In the genomic region with DNA sequence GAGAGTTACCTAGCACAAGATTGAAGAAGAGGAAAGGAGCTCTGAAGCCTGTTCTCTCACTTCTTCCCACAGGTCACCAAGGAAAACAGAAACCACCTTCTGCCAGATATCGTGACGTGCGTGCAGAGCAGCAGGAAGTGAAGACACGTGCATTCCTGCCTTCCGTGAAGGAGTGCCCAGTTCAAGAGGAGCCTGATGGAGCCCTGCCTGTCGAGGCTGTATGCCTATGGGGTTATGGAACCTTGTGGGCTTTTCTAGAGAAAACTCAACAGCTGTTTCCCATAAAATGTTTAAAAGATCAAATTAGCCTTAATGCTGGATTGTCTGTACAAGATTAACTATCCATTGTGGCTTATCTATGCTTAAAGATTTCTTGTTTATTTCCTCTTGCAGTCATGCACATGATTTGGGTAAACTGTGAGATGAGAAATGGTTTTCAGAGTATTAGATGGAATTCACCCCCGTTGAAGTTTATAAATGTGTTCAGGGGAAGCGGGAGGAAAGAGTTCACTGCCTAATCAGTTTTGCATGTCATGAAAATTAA, we compare ENCODE assay signal across 12 cellular contexts. TPM values are rescaled to one million over a fixed set of nuclear protein-coding genes. Genes with fewer than 3 reads are reported as not detected.
A peak's percentile ranks its signal among the peaks of the same experiment; 100 is the strongest.
DNase-seq lines count a peak whose midpoint lies in the region; ATAC-seq and TF ChIP-seq lines count a peak whose summit lies in the region.
"Had no signal": no experiment of that assay in that cellular context is flagged by ENCODE, and none has a peak within 500 bp of the region (broad histone marks: within the 10 kb centered on the region; RNA-seq: fewer than 3 reads in every experiment).

No MANE protein-coding gene starts in this region.

- no peak for TF ChIP-seq CTCF in choroid plexus epithelial cell (conservative IDR thresholded peaks at IDR 0.05; ENCODE audit: low read depth, low read length)

- CTCF ChIA-PET in activated naive CD4-positive, alpha-beta T cell treated with anti-CD3 and anti-CD28 coated beads for 36 hours (lab: Charles Lee) = no interaction called here

- peaks cover 18% of the 10 kb centered on the region for H3K4me1 Mint-ChIP-seq in activated naive CD4-positive, alpha-beta T cell treated with anti-CD3 and anti-CD28 coated beads for 36 hours (ENCODE audit: low read depth)
- peaks cover 8 to 13% of the 10 kb centered on the region in 2 donors for H3K4me1 Mint-ChIP-seq in stimulated activated naive B cell treated with anti-CD40 and anti-IgM and Interleukin-4, amounts not matched to agents 10 μg/mL and 1 μg/mL and 100 μg/mL, for 72 hours

- no peak overlapping the region for H3K4me3 ChIP-seq in choroid plexus epithelial cell (ENCODE audit: low read depth, low read length)
- H3K4me3 ChIP-seq: GM23248, skin epidermis had no signal

- intact Hi-C loops in activated naive CD4-positive, alpha-beta T cell treated with anti-CD3 and anti-CD28 coated beads for 36 hours (cut with micrococcal nuclease) = loop anchor here (1.0 kb wide), 1 partner anchor 28 kb away; a partner anchor contains a TSS

- H3K4me3 Mint-ChIP-seq in activated naive CD4-positive, alpha-beta T cell treated with anti-CD3 and anti-CD28 coated beads for 36 hours = no peak overlapping the region
- peak overlapping the region in 1 of 2 donors; percentile 11 for H3K4me3 Mint-ChIP-seq in stimulated activated naive B cell treated with anti-CD40 and anti-IgM and Interleukin-4, amounts not matched to agents 10 μg/mL and 1 μg/mL and 100 μg/mL, for 72 hours

- in situ Hi-C loops in KBM-7 (cut with MboI; ENCODE audit: low pct_unique_long_range_greater_than_20kb, low sequenced_read_pairs) = no loop called here

- ATAC-seq in stimulated activated naive B cell treated with anti-CD40 and anti-IgM and Interleukin-4, amounts not matched to agents 10 μg/mL and 1 μg/mL and 100 μg/mL, for 72 hours (replicated peaks) = peak; percentile 74 to 80
- no peak for ATAC-seq in GM18498 (IDR thresholded peaks at IDR 0.05; ENCODE audit: unreplicated experiment)

- peak; percentile 56 for DNase-seq in activated naive CD4-positive, alpha-beta T cell treated with anti-CD3 and anti-CD28 coated beads for 36 hours
- no peak for DNase-seq in activated naive CD4-positive, alpha-beta T cell treated with anti-CD3 and anti-CD28 coated beads, Interleukin-2, amount 50 U/mL, for 16 hours
- DNase-seq in KBM-7 = peak; percentile 55
- DNase-seq in choroid plexus epithelial cell (ENCODE audit: low read depth) = peak; percentile 64
- DNase-seq in stimulated activated naive B cell treated with anti-CD40 and anti-IgM and Interleukin-4, amounts not matched to agents 10 μg/mL and 1 μg/mL and 100 μg/mL, for 72 hours = peak; percentile 6
- no peak for DNase-seq in DMS 273 treated with DMSO at 0.1 percent for 48 hours (lab: John Stamatoyannopoulos, UW)
- no peak for DNase-seq in superior temporal gyrus (ENCODE audit: extremely low spot score)
- DNase-seq: effector CD8-positive, alpha-beta T cell; GM23248; NCI-H1436 had no signal

- peaks cover 13% of the 10 kb centered on the region for H3K9me3 Mint-ChIP-seq in activated naive CD4-positive, alpha-beta T cell treated with anti-CD3 and anti-CD28 coated beads for 36 hours
- peaks cover 11 to 15% of the 10 kb centered on the region in 2 donors for H3K9me3 Mint-ChIP-seq in stimulated activated naive B cell treated with anti-CD40 and anti-IgM and Interleukin-4, amounts not matched to agents 10 μg/mL and 1 μg/mL and 100 μg/mL, for 72 hours

- H3K27me3 Mint-ChIP-seq in activated naive CD4-positive, alpha-beta T cell treated with anti-CD3 and anti-CD28 coated beads for 36 hours (ENCODE audit: low read depth) = no peaks in the 10 kb centered on the region
- no peaks in the 10 kb centered on the region for H3K27me3 Mint-ChIP-seq in stimulated activated naive B cell treated with anti-CD40 and anti-IgM and Interleukin-4, amounts not matched to agents 10 μg/mL and 1 μg/mL and 100 μg/mL, for 72 hours

- peak overlapping the region; percentile 18 for H3K27ac Mint-ChIP-seq in activated naive CD4-positive, alpha-beta T cell treated with anti-CD3 and anti-CD28 coated beads for 36 hours
- H3K27ac Mint-ChIP-seq in stimulated activated naive B cell treated with anti-CD40 and anti-IgM and Interleukin-4, amounts not matched to agents 10 μg/mL and 1 μg/mL and 100 μg/mL, for 72 hours = peak overlapping the region; percentile 87

- peaks cover 28% of the 10 kb centered on the region for H3K36me3 Mint-ChIP-seq in activated naive CD4-positive, alpha-beta T cell treated with anti-CD3 and anti-CD28 coated beads for 36 hours (ENCODE audit: low read depth)
- H3K36me3 Mint-ChIP-seq in stimulated activated naive B cell treated with anti-CD40 and anti-IgM and Interleukin-4, amounts not matched to agents 10 μg/mL and 1 μg/mL and 100 μg/mL, for 72 hours = peaks cover 52 to 62% of the 10 kb centered on the region in 2 donors

RNA-seq across cellular contexts. Expression of a gene that starts 27.8 kb away (rescaled TPM):
- 10 to 100 TPM; 53.1 TPM for total RNA-seq in activated naive CD4-positive, alpha-beta T cell treated with anti-CD3 and anti-CD28 coated beads for 36 hours

Comparison
In these comparisons a context has a peak if more than half of its experiments do, and no peak if none do; other contexts are left out.
1. DNase-seq: peak in activated naive CD4-positive, alpha-beta T cell treated with anti-CD3 and anti-CD28 coated beads for 36 hours (single experiment), KBM-7 (single experiment), choroid plexus epithelial cell (single experiment) and stimulated activated naive B cell treated with anti-CD40 and anti-IgM and Interleukin-4, amounts not matched to agents 10 μg/mL and 1 μg/mL and 100 μg/mL, for 72 hours (single experiment); none in activated naive CD4-positive, alpha-beta T cell treated with anti-CD3 and anti-CD28 coated beads, Interleukin-2, amount 50 U/mL, for 16 hours (single experiment), DMS 273 treated with DMSO at 0.1 percent for 48 hours (single experiment) and superior temporal gyrus (single experiment).